ENCODE assay signal across 11 cellular contexts in genomic region chr3:105385868-105386508, GRCh38. TPM values are rescaled to one million over a fixed set of nuclear protein-coding genes. Genes with fewer than 3 reads are reported as not detected.
DNase-seq lines count a peak whose midpoint lies in the region; ATAC-seq, FAIRE-seq and TF ChIP-seq lines count a peak whose summit lies in the region.
"Had no signal": no experiment of that assay in that cellular context is flagged by ENCODE, and none has a peak within 500 bp of the region (broad histone marks: within the 10 kb centered on the region; RNA-seq: fewer than 3 reads in every experiment).

No MANE protein-coding gene starts in this region.

- no peak for TF ChIP-seq POLR2A in HepG2 (IDR thresholded peaks at IDR 0.05; ENCODE audit: insufficient read depth in 1 of 2, low read depth in 2 of 2, low read length in 2 of 2)
- no peak for TF ChIP-seq POLR2A in prostate gland (IDR thresholded peaks at IDR 0.05)

- no peak overlapping the region for H2AFZ ChIP-seq in Karpas-422 (ENCODE audit: low read length)
- H2AFZ ChIP-seq in HepG2 (ENCODE audit: low read length), result no peak overlapping the region
- no peak overlapping the region for H2AFZ ChIP-seq in trophoblast cell (ENCODE audit: insufficient read depth, low read length, poor library complexity)

- 0 out of 2 replicates have a peak, but pooled peaks cover 3% of the 10 kb centered on the region for H3K9me2 ChIP-seq in Karpas-422 (replicated peaks; ENCODE audit: insufficient read depth, low read length)

- FAIRE-seq in HepG2 (lab: Jason Lieb, UNC), result no peak

- POLR2A ChIA-PET in HepG2 (lab: Yijun Ruan, JAX), result interaction anchor here (1.1 kb wide), 1 partner anchor 117 kb away, joined by 3 read pairs; no protein-coding TSS in a partner anchor

- H2BK5ac ChIP-seq in trophoblast cell (ENCODE audit: low read depth, low read length, poor library complexity), result no peak overlapping the region

- H3K79me1 ChIP-seq in trophoblast cell (ENCODE audit: low read length), result no peaks in the 10 kb centered on the region

- H3K4ac ChIP-seq in trophoblast cell (ENCODE audit: low read depth, low read length), result no peak overlapping the region

- DNase-seq in Karpas-422, result peak; percentile 20
- no peak for DNase-seq in HepG2 (ENCODE audit: low spot score)
- DNase-seq in DMS114 treated with DMSO at 0.1 percent for 48 hours (lab: John Stamatoyannopoulos, UW; ENCODE audit: unreplicated experiment), result no peak
- DNase-seq in trophoblast cell, result no peak
- no peak for DNase-seq in prostate gland (ENCODE audit: low spot score)
- DNase-seq: activated T-cell treated with anti-CD3 and anti-CD28 coated beads, Interleukin-2, amount 50 U/mL, for 24 hours; effector CD8-positive, alpha-beta T cell; SJCRH30 had no signal

- no peak overlapping the region for H4K8ac ChIP-seq in trophoblast cell (ENCODE audit: low read depth, low read length)

- no peak overlapping the region for H3K4me2 ChIP-seq in Karpas-422 (ENCODE audit: low read depth, low read length, poor library complexity, severe bottlenecking)
- H3K4me2 ChIP-seq in HepG2 (ENCODE audit: low read depth, low read length), result no peak overlapping the region
- no peak overlapping the region for H3K4me2 ChIP-seq in trophoblast cell (ENCODE audit: low read length)

- H4K91ac ChIP-seq in trophoblast cell (ENCODE audit: low read depth, low read length), result no peak overlapping the region

- no peak overlapping the region for H2AK5ac ChIP-seq in trophoblast cell (ENCODE audit: low read length)

- H3K79me2 ChIP-seq in Karpas-422 (ENCODE audit: low read length) (no peaks in the 10 kb centered on the region), HepG2 (ENCODE audit: insufficient read depth, low read length) (peaks cover 56% of the 10 kb centered on the region), trophoblast cell (ENCODE audit: control insufficient read depth, insufficient read depth, low read length, poor library complexity) (no peaks in the 10 kb centered on the region)

- H3K9me3 ChIP-seq in Karpas-422 (ENCODE audit: low read length), result no peaks in the 10 kb centered on the region
- peaks cover 8% of the 10 kb centered on the region; the same call in 1 of the 2 replicates for H3K9me3 ChIP-seq in HepG2 (ENCODE audit: low read length)
- H3K9me3 ChIP-seq in trophoblast cell (ENCODE audit: insufficient read depth, low read depth, low read length), result no peaks in the 10 kb centered on the region
- no peaks in the 10 kb centered on the region for H3K9me3 ChIP-seq in prostate gland
- H3K9me3 ChIP-seq: SJCRH30 had no signal

- H2BK120ac ChIP-seq in trophoblast cell (ENCODE audit: insufficient read depth, low read length, poor library complexity), result no peak overlapping the region

- no peak overlapping the region for H3K23ac ChIP-seq in trophoblast cell (ENCODE audit: low read length)

- intact Hi-C loops in HepG2 (cut with micrococcal nuclease; ENCODE audit: unreplicated experiment), result loop anchor here (5.0 kb wide), 2 partner anchors 41 to 131 kb away; no protein-coding TSS in a partner anchor
- intact Hi-C loops in prostate gland (cut with DNase I), result no loop called here

- no peak overlapping the region for H3K14ac ChIP-seq in trophoblast cell (ENCODE audit: low read length)

- in situ Hi-C loops in HepG2 (cut with HindIII; ENCODE audit: extremely low pct_ligation_motif_present, low pct_unique_long_range_greater_than_20kb), result no loop called here

- ATAC-seq in GM18907 (IDR thresholded peaks at IDR 0.05; ENCODE audit: unreplicated experiment), result peak; percentile 91
- ATAC-seq in HG02623 (IDR thresholded peaks at IDR 0.05; ENCODE audit: unreplicated experiment), result peak; percentile 83
- no peak for ATAC-seq in HepG2
- ATAC-seq in HG03457 (IDR thresholded peaks at IDR 0.05; ENCODE audit: unreplicated experiment), result no peak

- no peak overlapping the region for H4K12ac ChIP-seq in trophoblast cell (ENCODE audit: low read depth, low read length)

- TF ChIP-seq CTCF in HepG2 (CRISPR knock-in tag; IDR thresholded peaks at IDR 0.05) (no peak), prostate gland (IDR thresholded peaks at IDR 0.05) (no peak)

- H3K4me3 ChIP-seq in Karpas-422 (ENCODE audit: low read length), result no peak overlapping the region
- H3K4me3 ChIP-seq in HepG2 (replicated peaks in 1 of 3; ENCODE audit: insufficient read depth in 1 of 3, low read depth in 2 of 3, low read length in 3 of 3), result no peak overlapping the region
- H3K4me3 ChIP-seq in trophoblast cell (ENCODE audit: low read depth, low read length), result no peak overlapping the region
- no peak overlapping the region for H3K4me3 ChIP-seq in prostate gland
- H3K4me3 ChIP-seq: SJCRH30 had no signal

- TF ChIP-seq RAD21 in HepG2 (CRISPR knock-in tag; IDR thresholded peaks at IDR 0.05), result no peak

- H3K27me3 ChIP-seq in Karpas-422 (ENCODE audit: low read length) (no peaks in the 10 kb centered on the region), HepG2 (ENCODE audit: control insufficient read depth in 1 of 2, insufficient read depth in 2 of 2, low read length in 2 of 2) (no peaks in the 10 kb centered on the region), trophoblast cell (ENCODE audit: insufficient read depth, low read length) (no peaks in the 10 kb centered on the region), prostate gland (replicated peaks; ENCODE audit: insufficient read depth) (no peaks in the 10 kb centered on the region)
- H3K27me3 ChIP-seq: SJCRH30 had no signal

- BruUV-seq in HepG2 (replicated peaks; lab: Mats Ljungman, UMichigan), result no TSS peak

- H4K20me1 ChIP-seq in Karpas-422 (ENCODE audit: insufficient read depth, low read depth, low read length) (peaks cover 6% of the 10 kb centered on the region; the same call in 1 of the 2 replicates), HepG2 (ENCODE audit: insufficient read depth, low read length) (no peaks in the 10 kb centered on the region)

- no peak overlapping the region for H3K18ac ChIP-seq in trophoblast cell (ENCODE audit: low read length)

- H3K9ac ChIP-seq in Karpas-422 (ENCODE audit: low read length) (no peak overlapping the region), HepG2 (ENCODE audit: insufficient read depth, low read depth, low read length) (no peak overlapping the region), trophoblast cell (ENCODE audit: low read length) (no peak overlapping the region)

- H3K36me3 ChIP-seq in Karpas-422 (ENCODE audit: insufficient read depth, low read length) (no peaks in the 10 kb centered on the region), HepG2 (replicated peaks in 1 of 2; ENCODE audit: control insufficient read depth in 1 of 2, insufficient read depth in 2 of 2, low read length in 2 of 2) (no peaks in the 10 kb centered on the region), trophoblast cell (ENCODE audit: control insufficient read depth in 1 of 2, insufficient read depth in 2 of 2, low read length in 2 of 2) (no peaks in the 10 kb centered on the region), prostate gland (no peaks in the 10 kb centered on the region)
- H3K36me3 ChIP-seq: SJCRH30 had no signal

- TF ChIP-seq EP300 in HepG2 (IDR thresholded peaks at IDR 0.05; ENCODE audit: low read depth in 2 of 2, low read length in 2 of 2) (no peak), HepG2 (CRISPR knock-in tag; IDR thresholded peaks at IDR 0.05; ENCODE audit: borderline replicate concordance) (no peak)

- CTCF ChIA-PET in HepG2 (lab: Yijun Ruan, JAX; ENCODE audit: low intra/inter-chr PET ratio, low total read pairs), result no interaction called here

- no peak overlapping the region for H2BK12ac ChIP-seq in trophoblast cell (ENCODE audit: low read length)

- H3K27ac ChIP-seq in Karpas-422 (ENCODE audit: low read length), result no peak overlapping the region
- peak overlapping the region; percentile 71 for H3K27ac ChIP-seq in HepG2 (ENCODE audit: extremely low read length, insufficient read depth, low read length)
- no peak overlapping the region for H3K27ac ChIP-seq in trophoblast cell (ENCODE audit: low read depth, low read length)
- no peak overlapping the region for H3K27ac ChIP-seq in prostate gland
- H3K27ac ChIP-seq: SJCRH30 had no signal

- H3K4me1 ChIP-seq in Karpas-422 (ENCODE audit: low read length) (peaks cover 3% of the 10 kb centered on the region; the same call in 1 of the 2 replicates), HepG2 (ENCODE audit: insufficient read depth, low read length) (peaks cover 38% of the 10 kb centered on the region), trophoblast cell (ENCODE audit: control insufficient read depth in 1 of 2, insufficient read depth in 2 of 2, low read length in 2 of 2) (no peaks in the 10 kb centered on the region), prostate gland (replicated peaks) (no peaks in the 10 kb centered on the region)
- H3K4me1 ChIP-seq: SJCRH30 had no signal

TF ChIP-seq in HepG2, 621 proteins besides CTCF, POLR2A, EP300 and RAD21 (continues in another document):
- no peak for TF ChIP-seq SRY (CRISPR knock-in tag; IDR thresholded peaks at IDR 0.05)
- TF ChIP-seq ZNF589 (CRISPR knock-in tag; conservative IDR thresholded peaks at IDR 0.05), result no peak

RNA-seq across cellular contexts. Expression of gene ALCAM, which starts 19.3 kb away (rescaled TPM):
- total RNA-seq in Karpas-422 (2014; rRNA removed; shearing (Covaris generic); ENCODE audit: low replicate concordance), result 5.8 and 16.4 TPM in 2 replicates
- 17.7 and 33.1 TPM in 2 replicates for total RNA-seq in HepG2 (2016; rRNA removed; fragmentation: Illumina TruSeq; extraction: Trizol)
- total RNA-seq in HepG2 (2016; cell fraction: cytosol; rRNA removed; fragmentation: Illumina TruSeq; extraction: Trizol; ENCODE audit: low read depth), result 1.7 and 1.8 TPM in 2 replicates
- 16.4 and 31.6 TPM in 2 replicates for total RNA-seq in HepG2 (2016; cell fraction: insoluble cytoplasmic fraction; rRNA removed; fragmentation: Illumina TruSeq; extraction: Trizol)
- total RNA-seq in HepG2 (2016; cell fraction: membrane; rRNA removed; fragmentation: Illumina TruSeq; extraction: Trizol), result 6.7 and 7.8 TPM in 2 replicates
- total RNA-seq in HepG2 (2016; cell fraction: nucleus; rRNA removed; fragmentation: Illumina TruSeq; extraction: Trizol), result 47.1 and 48.3 TPM in 2 replicates
- polyA plus RNA-seq in HepG2 (2011; rRNA removed), result 22.3 and 26.0 TPM in 2 replicates
- 9.5 and 15.0 TPM in 2 replicates for polyA plus RNA-seq in HepG2 (2011; cell fraction: cytosol; rRNA removed)
- 13.1 and 13.6 TPM in 2 replicates for polyA plus RNA-seq in HepG2 (2011; cell fraction: nucleus; rRNA removed)
- polyA plus RNA-seq in HepG2 (2012), result 48.2 and 66.0 TPM in 2 replicates
- polyA plus RNA-seq in HepG2 (2016; cell fraction: cytosol; fragmentation: Illumina TruSeq; extraction: Trizol; ENCODE audit: low read depth), result 1.1 TPM in 2 replicates
- 13.5 and 13.7 TPM in 2 replicates for polyA plus RNA-seq in HepG2 (2016; cell fraction: insoluble cytoplasmic fraction; fragmentation: Illumina TruSeq; extraction: Trizol; ENCODE audit: low read depth)
- 2.9 and 3.2 TPM in 2 replicates for polyA plus RNA-seq in HepG2 (2016; cell fraction: membrane; fragmentation: Illumina TruSeq; extraction: Trizol; ENCODE audit: low read depth)
- polyA plus RNA-seq in HepG2 (2016; cell fraction: nucleus; fragmentation: Illumina TruSeq; extraction: Trizol; ENCODE audit: insufficient read depth, low read depth), result 40.6 and 40.7 TPM in 2 replicates
- 12.6 and 18.4 TPM in 2 replicates for polyA minus RNA-seq in HepG2 (2011; rRNA and poly(A)+ RNA removed; ENCODE audit: low replicate concordance)
- 27.3 and 35.7 TPM in 2 replicates for polyA minus RNA-seq in HepG2 (2011; cell fraction: cytosol; rRNA and poly(A)+ RNA removed)
- 78.7 and 87.5 TPM in 2 replicates for polyA minus RNA-seq in HepG2 (2011; cell fraction: nucleus; rRNA and poly(A)+ RNA removed)
- polyA plus RNA-seq in trophoblast cell (2013), result 41.8 and 42.9 TPM in 2 replicates
- 10 to 100 TPM; 32.2 to 91.2 TPM for total RNA-seq in prostate gland

Comparison
In these comparisons a context has a peak if more than half of its experiments do, and no peak if none do; other contexts are left out.
1. ATAC-seq: peak in GM18907 (single experiment) and HG02623 (single experiment); none in HepG2 (single experiment) and HG03457 (single experiment).